In the genomic region with DNA sequence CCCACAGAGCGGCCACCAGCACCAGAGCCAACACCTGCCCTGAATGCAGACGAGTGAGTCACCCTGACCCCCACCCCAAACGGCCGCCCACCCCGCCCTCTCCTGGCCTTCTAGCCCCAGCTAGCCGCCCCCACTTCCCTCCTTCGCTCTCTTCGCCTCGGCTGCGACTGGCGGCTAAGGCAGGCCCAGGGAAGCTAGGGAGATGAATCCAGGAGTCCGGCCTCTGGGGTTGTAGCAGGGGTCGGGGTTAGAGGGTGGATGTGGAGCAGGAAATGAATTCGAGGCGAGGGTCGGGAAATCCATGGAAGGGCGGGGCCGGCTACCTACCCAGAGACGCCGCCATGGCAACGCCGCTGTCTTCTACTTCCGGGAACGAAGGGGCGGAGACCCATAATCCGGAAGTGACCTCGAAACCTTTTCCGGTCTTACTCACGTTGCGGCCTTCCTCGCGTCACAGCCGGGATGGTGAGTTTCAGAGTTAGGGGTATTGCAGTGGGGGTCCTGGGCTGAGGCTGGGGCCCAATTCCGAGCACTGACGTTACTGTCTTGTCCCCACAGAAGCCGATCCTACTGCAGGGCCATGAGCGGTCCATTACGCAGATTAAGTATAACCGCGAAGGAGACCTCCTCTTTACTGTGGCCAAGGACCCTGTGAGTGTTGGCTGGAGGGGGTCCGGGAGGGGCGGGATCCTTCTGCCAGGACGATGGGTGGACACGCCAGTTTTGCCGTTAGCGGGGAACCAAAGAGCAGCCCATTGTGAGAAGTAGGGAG, we compare ENCODE assay signal across 8 cellular contexts. TPM values are rescaled to one million over a fixed set of nuclear protein-coding genes. Genes with fewer than 3 reads are reported as not detected.
DNase-seq lines count a peak whose midpoint lies in the region; TF ChIP-seq lines count a peak whose summit lies in the region.

Gene EIF3I (plus strand): TSS at position 428 of the 772 bp plus-strand sequence. CDS start 35 bp downstream, at position 463.
Gene TMEM234 (minus strand): TSS at position 374 of the 772 bp plus-strand sequence. CDS start 31 bp downstream, at position 343.

- no peaks in the 10 kb centered on the region for H3K9me3 Mint-ChIP-seq in nephron
- H3K9me3 Mint-ChIP-seq in stimulated activated naive CD8-positive, alpha-beta T cell treated with anti-CD3 and anti-CD28 coated beads, Interleukin-15, Interleukin-2, amounts not matched to agents 100 ng/mL and 50 ng/mL, for 24 hours = no peaks in the 10 kb centered on the region

- peak within 1 kb of the TSS; percentile 98 for H3K4me3 ChIP-seq in MG63

- peaks cover 30% of the 10 kb centered on the region for H3K36me3 Mint-ChIP-seq in nephron (ENCODE audit: low read depth)
- H3K36me3 Mint-ChIP-seq in stimulated activated naive CD8-positive, alpha-beta T cell treated with anti-CD3 and anti-CD28 coated beads, Interleukin-15, Interleukin-2, amounts not matched to agents 100 ng/mL and 50 ng/mL, for 24 hours (ENCODE audit: low read depth) = peaks cover 35% of the 10 kb centered on the region

- no peaks in the 10 kb centered on the region for H3K27me3 ChIP-seq in MG63

- H3K27ac Mint-ChIP-seq in nephron = peak within 1 kb of the TSS; percentile 92 to 94 (median 92)
- H3K27ac Mint-ChIP-seq in stimulated activated naive CD8-positive, alpha-beta T cell treated with anti-CD3 and anti-CD28 coated beads, Interleukin-15, Interleukin-2, amounts not matched to agents 100 ng/mL and 50 ng/mL, for 24 hours = peak within 1 kb of the TSS; percentile 93

- no peaks in the 10 kb centered on the region for H3K9me3 ChIP-seq in MG63

- peaks cover 57% of the 10 kb centered on the region for H3K36me3 ChIP-seq in MG63

- TF ChIP-seq CTCF in nephron (IDR thresholded peaks at IDR 0.05; ENCODE audit: unreplicated experiment in 3 of 3) = no peak

- DNase-seq in Daoy (ENCODE audit: low read depth) (peak; percentile 95), H4 (ENCODE audit: low spot score) (peak; percentile 89), MG63 (peak; percentile 91), SIG-M5 (lab: John Stamatoyannopoulos, UW) (peak; percentile 31), activated gamma-delta T cell (lab: John Stamatoyannopoulos, UW) (peak; percentile 62), fibroblast of the conjunctiva (ENCODE audit: low read depth) (peak; percentile 79)

- H3K4me1 Mint-ChIP-seq in nephron = peaks cover 27% of the 10 kb centered on the region
- peaks cover 38% of the 10 kb centered on the region for H3K4me1 Mint-ChIP-seq in stimulated activated naive CD8-positive, alpha-beta T cell treated with anti-CD3 and anti-CD28 coated beads, Interleukin-15, Interleukin-2, amounts not matched to agents 100 ng/mL and 50 ng/mL, for 24 hours (ENCODE audit: low read depth)

- H3K4me3 Mint-ChIP-seq in nephron = peak within 1 kb of the TSS; percentile 98 to 99 (median 99)
- H3K4me3 Mint-ChIP-seq in stimulated activated naive CD8-positive, alpha-beta T cell treated with anti-CD3 and anti-CD28 coated beads, Interleukin-15, Interleukin-2, amounts not matched to agents 100 ng/mL and 50 ng/mL, for 24 hours = peak within 1 kb of the TSS; percentile 92

- H3K27me3 Mint-ChIP-seq in nephron (ENCODE audit: low read depth) = peaks cover 4% of the 10 kb centered on the region
- H3K27me3 Mint-ChIP-seq in stimulated activated naive CD8-positive, alpha-beta T cell treated with anti-CD3 and anti-CD28 coated beads, Interleukin-15, Interleukin-2, amounts not matched to agents 100 ng/mL and 50 ng/mL, for 24 hours = no peaks in the 10 kb centered on the region

RNA-seq across cellular contexts. Expression of gene EIF3I, which starts in this region (rescaled TPM):
- total RNA-seq in Daoy (2014; rRNA removed; shearing (Covaris generic)) = 682 and 715 TPM in 2 replicates
- total RNA-seq in H4 (2014; rRNA removed; shearing (Covaris generic)) = 619 and 664 TPM in 2 replicates
- 515 and 870 TPM in 2 replicates for total RNA-seq in MG63 (2014; rRNA removed; shearing (Covaris generic); ENCODE audit: low replicate concordance)

RNA-seq across cellular contexts. Expression of gene TMEM234, which starts in this region (rescaled TPM):
- total RNA-seq in Daoy (2014; rRNA removed; shearing (Covaris generic)) = 6.4 and 8.7 TPM in 2 replicates
- 3.5 and 8.1 TPM in 2 replicates for total RNA-seq in H4 (2014; rRNA removed; shearing (Covaris generic))
- total RNA-seq in MG63 (2014; rRNA removed; shearing (Covaris generic); ENCODE audit: low replicate concordance) = 12.2 and 14.5 TPM in 2 replicates

Comparison
In these comparisons a context has a peak if more than half of its experiments do, and no peak if none do; other contexts are left out.
1. Peak in every context shown above with its lines: DNase-seq and H3K4me3 ChIP-seq.
2. DNase-seq: peak in every context shown above with its lines; median percentile 95 in Daoy; 91 in MG63; 89 in H4; 79 in fibroblast of the conjunctiva; 62 in activated gamma-delta T cell; 31 in SIG-M5.